ENCODE assay signal across 16 cellular contexts in genomic region chr14:68626386-68626785, GRCh38.
DNase-seq lines count a peak whose midpoint lies in the region; ATAC-seq, FAIRE-seq and TF ChIP-seq lines count a peak whose summit lies in the region.
"Had no signal": no experiment of that assay in that cellular context is flagged by ENCODE, and none has a peak within 500 bp of the region (broad histone marks: within the 10 kb centered on the region; RNA-seq: fewer than 3 reads in every experiment).

No MANE protein-coding gene starts in this region.

- H3K4me1 ChIP-seq in BLaER1 (peaks cover 58% of the 10 kb centered on the region), HepG2 (ENCODE audit: insufficient read depth, low read length) (peaks cover 68% of the 10 kb centered on the region), psoas muscle (peaks cover 21% of the 10 kb centered on the region)

- H3K4me2 ChIP-seq in BLaER1, result 0 out of 2 replicates have a peak overlapping the region, but pooled peaks have one; percentile 87
- peak overlapping the region; percentile 19; the same call in 1 of the 2 replicates for H3K4me2 ChIP-seq in HepG2 (ENCODE audit: low read depth, low read length)
- H3K4me2 ChIP-seq: GM23338 had no signal

- FAIRE-seq in HepG2 (lab: Jason Lieb, UNC), result no peak

- H3K27ac Mint-ChIP-seq in dendritic cell treated with granulocyte-macrophage colony-stimulating factor and Interleukin-4, amounts not matched to agents 40 ng/mL and 50 ng/mL, for 4 days, result peak overlapping the region; percentile 47
- no peak overlapping the region for H3K27ac Mint-ChIP-seq in naive thymus-derived CD8-positive, alpha-beta T cell
- H3K27ac Mint-ChIP-seq in HFFc6, result no peak overlapping the region
- H3K27ac Mint-ChIP-seq: activated CD4-positive, alpha-beta T cell treated with anti-CD3 and anti-CD28 coated beads, Interleukin-2, amount 10 ng/mL, durations not matched to agents 24 days and 14 days; activated naive CD4-positive, alpha-beta T cell treated with anti-CD3 and anti-CD28 coated beads, Interleukin-2, amount 50 U/mL, for 24 hours; CD8-positive, alpha-beta T cell; GM23338 had no signal

- H3K4me3 ChIP-seq in BLaER1, result no peak overlapping the region
- H3K4me3 ChIP-seq in HepG2 (replicated peaks in 1 of 3; ENCODE audit: insufficient read depth in 1 of 3, low read depth in 2 of 3, low read length in 3 of 3), result no peak overlapping the region
- no peak overlapping the region for H3K4me3 ChIP-seq in psoas muscle
- H3K4me3 ChIP-seq: GM23338, transverse colon had no signal

- no peak overlapping the region for H2AFZ ChIP-seq in HepG2 (ENCODE audit: low read length)
- H2AFZ ChIP-seq: GM23338 had no signal

- 17% methylated on average over 1 of the region's 1 CpG for WGBS in HepG2 (ENCODE audit: low lambda C conversion rate)
- WGBS in psoas muscle, 3 donors, result 4 to 17% (median 7%) methylated on average over 1 of the region's 1 CpG

- H3K9me3 Mint-ChIP-seq in dendritic cell treated with granulocyte-macrophage colony-stimulating factor and Interleukin-4, amounts not matched to agents 40 ng/mL and 50 ng/mL, for 4 days, result peaks cover 12% of the 10 kb centered on the region
- no peaks in the 10 kb centered on the region for H3K9me3 Mint-ChIP-seq in naive thymus-derived CD8-positive, alpha-beta T cell
- no peaks in the 10 kb centered on the region for H3K9me3 Mint-ChIP-seq in HFFc6
- H3K9me3 Mint-ChIP-seq: activated naive CD4-positive, alpha-beta T cell treated with anti-CD3 and anti-CD28 coated beads, Interleukin-2, amount 50 U/mL, for 24 hours; CD8-positive, alpha-beta T cell; GM23338 had no signal

- TF ChIP-seq CTCF in HepG2 (CRISPR knock-in tag; IDR thresholded peaks at IDR 0.05) (no peak), psoas muscle (IDR thresholded peaks at IDR 0.05) (no peak), HFFc6 (IDR thresholded peaks at IDR 0.05) (no peak)

- no peak for TF ChIP-seq POLR2A in HepG2 (IDR thresholded peaks at IDR 0.05; ENCODE audit: insufficient read depth in 1 of 2, low read depth in 2 of 2, low read length in 2 of 2)

- H3K4me3 Mint-ChIP-seq in dendritic cell treated with granulocyte-macrophage colony-stimulating factor and Interleukin-4, amounts not matched to agents 40 ng/mL and 50 ng/mL, for 4 days, result no peak overlapping the region
- H3K4me3 Mint-ChIP-seq in naive thymus-derived CD8-positive, alpha-beta T cell, result no peak overlapping the region
- H3K4me3 Mint-ChIP-seq in HFFc6, result no peak overlapping the region
- H3K4me3 Mint-ChIP-seq: activated CD4-positive, alpha-beta T cell treated with anti-CD3 and anti-CD28 coated beads, Interleukin-2, amount 10 ng/mL, durations not matched to agents 24 days and 14 days; activated naive CD4-positive, alpha-beta T cell treated with anti-CD3 and anti-CD28 coated beads, Interleukin-2, amount 50 U/mL, for 24 hours; GM23338 had no signal

- intact Hi-C loops in dendritic cell treated with granulocyte-macrophage colony-stimulating factor and Interleukin-4, amounts not matched to agents 40 ng/mL and 50 ng/mL, for 4 days (cut with micrococcal nuclease), result no loop called here
- intact Hi-C loops in HepG2 (cut with micrococcal nuclease; ENCODE audit: unreplicated experiment) (no loop called here), psoas muscle (cut with DNase I) (no loop called here)

- H3K27me3 Mint-ChIP-seq in dendritic cell treated with granulocyte-macrophage colony-stimulating factor and Interleukin-4, amounts not matched to agents 40 ng/mL and 50 ng/mL, for 4 days, result peaks cover 30% of the 10 kb centered on the region
- peaks cover 0 to 1% (median 0%) of the 10 kb centered on the region in 5 donors for H3K27me3 Mint-ChIP-seq in naive thymus-derived CD8-positive, alpha-beta T cell
- H3K27me3 Mint-ChIP-seq in HFFc6 (ENCODE audit: insufficient read depth), result no peaks in the 10 kb centered on the region; the same call in 1 of the 2 replicates
- H3K27me3 Mint-ChIP-seq: activated naive CD4-positive, alpha-beta T cell treated with anti-CD3 and anti-CD28 coated beads, Interleukin-2, amount 50 U/mL, for 24 hours had no signal

- no peak overlapping the region for H3K9ac ChIP-seq in BLaER1
- 0 out of 2 replicates have a peak overlapping the region, but pooled peaks have one; percentile 24 for H3K9ac ChIP-seq in HepG2 (ENCODE audit: insufficient read depth, low read depth, low read length)

- H4K20me1 ChIP-seq in BLaER1 (no peaks in the 10 kb centered on the region), HepG2 (ENCODE audit: insufficient read depth, low read length) (no peaks in the 10 kb centered on the region)

- in situ Hi-C loops in HepG2 (cut with HindIII; ENCODE audit: extremely low pct_ligation_motif_present, low pct_unique_long_range_greater_than_20kb), result no loop called here

- H3K79me2 ChIP-seq in HepG2 (ENCODE audit: insufficient read depth, low read length), result no peaks in the 10 kb centered on the region

- POLR2A ChIA-PET in HepG2 (lab: Yijun Ruan, JAX), result no interaction called here
- POLR2A ChIA-PET in naive thymus-derived CD8-positive, alpha-beta T cell (lab: Charles Lee), result interaction anchor here (1.2 kb wide), 1 partner anchor 21 kb away, joined by 3 read pairs; no protein-coding TSS in a partner anchor

- CTCF ChIA-PET in HepG2 (lab: Yijun Ruan, JAX; ENCODE audit: low intra/inter-chr PET ratio, low total read pairs), result no interaction called here

- H3K27ac ChIP-seq in BLaER1 (no peak overlapping the region), HepG2 (ENCODE audit: extremely low read length, insufficient read depth, low read length) (peak overlapping the region; percentile 28), psoas muscle (peak overlapping the region; percentile 61)
- H3K27ac ChIP-seq: foreskin keratinocyte had no signal

- TF ChIP-seq RAD21 in HepG2 (CRISPR knock-in tag; IDR thresholded peaks at IDR 0.05), result no peak

- peaks cover 7% of the 10 kb centered on the region; the same call in 1 of the 2 replicates for H3K9me3 ChIP-seq in BLaER1
- no peaks in the 10 kb centered on the region for H3K9me3 ChIP-seq in HepG2 (ENCODE audit: low read length)
- H3K9me3 ChIP-seq in psoas muscle, result no peaks in the 10 kb centered on the region
- H3K9me3 ChIP-seq: transverse colon had no signal

- H3K27me3 ChIP-seq in BLaER1, result no peaks in the 10 kb centered on the region
- no peaks in the 10 kb centered on the region for H3K27me3 ChIP-seq in HepG2 (ENCODE audit: control insufficient read depth in 1 of 2, insufficient read depth in 2 of 2, low read length in 2 of 2)
- H3K27me3 ChIP-seq in psoas muscle (ENCODE audit: insufficient read depth in 3 of 3, low read length in 2 of 3), result no peaks in the 10 kb centered on the region
- H3K27me3 ChIP-seq: foreskin keratinocyte, transverse colon had no signal

- ATAC-seq in HepG2 (no peak), psoas muscle (peak; percentile 78 to 90 (median 86)), GM21529 (IDR thresholded peaks at IDR 0.05; ENCODE audit: unreplicated experiment) (no peak)
- ATAC-seq in naive thymus-derived CD8-positive, alpha-beta T cell, result no peak
- ATAC-seq: CD8-positive, alpha-beta T cell; foreskin keratinocyte; GM23338 had no signal

- DNase-seq in HepG2 (ENCODE audit: low spot score) (no peak), psoas muscle (peak in 1 of 2 donors; percentile 42), SIG-M5 (lab: John Stamatoyannopoulos, UW) (no peak), HFFc6 (no peak)
- DNase-seq in naive thymus-derived CD8-positive, alpha-beta T cell, result no peak
- DNase-seq: activated CD4-positive, alpha-beta T cell treated with anti-CD3 and anti-CD28 coated beads, Interleukin-2, amount 10 ng/mL, durations not matched to agents 24 days and 14 days; activated T-cell treated with anti-CD3 and anti-CD28 coated beads for 4 hours; foreskin keratinocyte; NCI-H146; transverse colon had no signal

- BruUV-seq in HepG2 (replicated peaks; lab: Mats Ljungman, UMichigan), result no TSS peak

- TF ChIP-seq EP300 in HepG2 (IDR thresholded peaks at IDR 0.05; ENCODE audit: low read depth in 2 of 2, low read length in 2 of 2) (no peak), HepG2 (CRISPR knock-in tag; IDR thresholded peaks at IDR 0.05; ENCODE audit: borderline replicate concordance) (no peak)

- peaks cover 72% of the 10 kb centered on the region for H3K4me1 Mint-ChIP-seq in dendritic cell treated with granulocyte-macrophage colony-stimulating factor and Interleukin-4, amounts not matched to agents 40 ng/mL and 50 ng/mL, for 4 days (ENCODE audit: low read depth)
- peaks cover 10 to 35% (median 27%) of the 10 kb centered on the region in 4 donors for H3K4me1 Mint-ChIP-seq in naive thymus-derived CD8-positive, alpha-beta T cell
- H3K4me1 Mint-ChIP-seq in HFFc6 (ENCODE audit: low read depth), result peaks cover 13% of the 10 kb centered on the region

- no peaks in the 10 kb centered on the region for H3K36me3 ChIP-seq in BLaER1
- no peaks in the 10 kb centered on the region for H3K36me3 ChIP-seq in HepG2 (replicated peaks in 1 of 2; ENCODE audit: control insufficient read depth in 1 of 2, insufficient read depth in 2 of 2, low read length in 2 of 2)
- no peaks in the 10 kb centered on the region for H3K36me3 ChIP-seq in psoas muscle (ENCODE audit: insufficient read depth in 1 of 2, low read depth in 1 of 2)
- H3K36me3 ChIP-seq: transverse colon had no signal

- no peaks in the 10 kb centered on the region for H3K36me3 Mint-ChIP-seq in dendritic cell treated with granulocyte-macrophage colony-stimulating factor and Interleukin-4, amounts not matched to agents 40 ng/mL and 50 ng/mL, for 4 days (ENCODE audit: low read depth)
- H3K36me3 Mint-ChIP-seq in naive thymus-derived CD8-positive, alpha-beta T cell, result no peaks in the 10 kb centered on the region
- H3K36me3 Mint-ChIP-seq in HFFc6 (ENCODE audit: low read depth), result 0 out of 2 replicates have a peak, but pooled peaks cover 1% of the 10 kb centered on the region
- H3K36me3 Mint-ChIP-seq: activated naive CD4-positive, alpha-beta T cell treated with anti-CD3 and anti-CD28 coated beads, Interleukin-2, amount 50 U/mL, for 24 hours; CD8-positive, alpha-beta T cell had no signal

Comparison
In these comparisons a context has a peak if more than half of its experiments do, and no peak if none do; other contexts are left out.
1. ATAC-seq: peak in psoas muscle (4 of 4); none in HepG2 (single experiment), GM21529 (single experiment) and naive thymus-derived CD8-positive, alpha-beta T cell (0 of 2).